ENCODE assay signal across 22 cellular contexts in genomic region chr7:17660116-17660515, GRCh38.
DNase-seq lines count a peak whose midpoint lies in the region; TF ChIP-seq lines count a peak whose summit lies in the region.
"Had no signal": no experiment of that assay in that cellular context is flagged by ENCODE, and none has a peak within 500 bp of the region (broad histone marks: within the 10 kb centered on the region; RNA-seq: fewer than 3 reads in every experiment).

No MANE protein-coding gene starts in this region.

- H3K9me3 ChIP-seq in GM23248 (ENCODE audit: low read depth) = no peaks in the 10 kb centered on the region
- H3K9me3 ChIP-seq: right atrium auricular region had no signal

- 35 to 44% methylated on average over 1 of the region's 1 CpG for WGBS in GM23248 (ENCODE audit: low coverage in 1 of 2, low lambda C conversion rate in 2 of 2, missing lambda C conversion rate in 2 of 2), 2 experiments

- no peaks in the 10 kb centered on the region for H3K36me3 ChIP-seq in GM23248 (ENCODE audit: low read depth)
- H3K36me3 ChIP-seq: right atrium auricular region had no signal

- no peaks in the 10 kb centered on the region for H3K9me2 ChIP-seq in GM23248 (ENCODE audit: insufficient read depth)

- no peaks in the 10 kb centered on the region for H3K27me3 ChIP-seq in GM23248 (replicated peaks; ENCODE audit: insufficient read depth)
- H3K27me3 ChIP-seq: right atrium auricular region had no signal

- H3K27ac Mint-ChIP-seq in progenitor cell of endocrine pancreas = no peak overlapping the region
- H3K27ac Mint-ChIP-seq: activated CD4-positive, alpha-beta memory T cell treated with anti-CD3 and anti-CD28 coated beads for 36 hours; activated T-helper 2 cell treated with anti-CD3 and anti-CD28 coated beads, Interferon-gamma antibody, Interleukin-2, Interleukin-4, amounts not matched to agents 10 μg/mL and 5 μg/mL and 100 μg/mL, durations not matched to agents 14 hours and 24 hours and 36 hours; CD8-positive, alpha-beta T cell; dendritic cell treated with granulocyte-macrophage colony-stimulating factor and Interleukin-4, amounts not matched to agents 40 ng/mL and 50 ng/mL, for 4 days; natural killer cell treated with Interleukin-12 subunit alpha and Interleukin-12 subunit beta and Interleukin-15 and Interleukin-18, amount 100 ng/mL, for 72 hours had no signal

- H3K79me2 ChIP-seq in GM23248 (ENCODE audit: insufficient read depth) = no peaks in the 10 kb centered on the region

- H3K4me3 Mint-ChIP-seq in progenitor cell of endocrine pancreas (ENCODE audit: low read depth) = no peak overlapping the region
- H3K4me3 Mint-ChIP-seq: activated CD4-positive, alpha-beta memory T cell treated with anti-CD3 and anti-CD28 coated beads for 36 hours; CD8-positive, alpha-beta T cell; dendritic cell treated with granulocyte-macrophage colony-stimulating factor and Interleukin-4, amounts not matched to agents 40 ng/mL and 50 ng/mL, for 4 days; natural killer cell treated with Interleukin-12 subunit alpha and Interleukin-12 subunit beta and Interleukin-15 and Interleukin-18, amount 100 ng/mL, for 72 hours had no signal

- no peak for TF ChIP-seq CTCF in fibroblast of pulmonary artery (IDR thresholded peaks at IDR 0.05; ENCODE audit: low read length, missing control alignments)
- no peak for TF ChIP-seq CTCF in progenitor cell of endocrine pancreas (IDR thresholded peaks at IDR 0.05; ENCODE audit: unreplicated experiment)

- in situ Hi-C loops in GM23248 (cut with MboI) = loop anchor here (25.0 kb wide), 1 partner anchor 673 kb away; no protein-coding TSS in a partner anchor

- H3K9ac ChIP-seq in GM23248 = no peak overlapping the region
- H3K9ac ChIP-seq: KMS-11 had no signal

- peaks cover 4% of the 10 kb centered on the region for H3K4me1 Mint-ChIP-seq in progenitor cell of endocrine pancreas (ENCODE audit: low read depth)

- peak overlapping the region; percentile 22; the same call in 1 of the 2 replicates for H3K27ac ChIP-seq in GM23248
- H3K27ac ChIP-seq: KMS-11, right atrium auricular region had no signal

- peak overlapping the region; percentile 19 for H3K4me2 ChIP-seq in GM23248 (ENCODE audit: unreplicated experiment)
- H3K4me2 ChIP-seq: KMS-11 had no signal

- H3K4me3 ChIP-seq in GM23248 (no peak overlapping the region), fibroblast of pulmonary artery (replicated peaks; ENCODE audit: low read depth, low read length) (no peak overlapping the region)
- H3K4me3 ChIP-seq: right atrium auricular region had no signal

- DNase-seq in GM23248 (peak; percentile 89), amniotic stem cell (lab: John Stamatoyannopoulos, UW) (peak; percentile 59), fibroblast of pulmonary artery (ENCODE audit: low read depth) (peak; percentile 74), stromal cell of bone marrow (ENCODE audit: low read depth) (peak; percentile 59), activated gamma-delta T cell (lab: John Stamatoyannopoulos, UW) (no peak), progenitor cell of endocrine pancreas (ENCODE audit: low spot score, unreplicated experiment) (no peak)
- no peak for DNase-seq in activated naive CD4-positive, alpha-beta T cell treated with anti-CD3 and anti-CD28 coated beads, Interleukin-2, amount 50 U/mL, for 16 hours
- DNase-seq: activated CD4-positive, alpha-beta memory T cell treated with anti-CD3 and anti-CD28 coated beads for 36 hours; CD8-positive, alpha-beta T cell; DMS 273 treated with DMSO at 0.1 percent for 48 hours; foreskin melanocyte; GOT3; hypothalamus; NCI-H526 treated with DMSO at 0.1 percent for 48 hours; stimulated activated CD4-positive, alpha-beta T cell treated with anti-CD3 and anti-CD28 coated beads, Interleukin-12 subunit alpha, Interleukin-12 subunit beta, amount 100 ng/mL, for 4 hours; stimulated activated CD4-positive, alpha-beta T cell treated with anti-CD3 and anti-CD28 coated beads, Interleukin-4, amount 100 ng/mL, for 24 hours; stimulated activated naive CD4-positive, alpha-beta T cell had no signal

- no peaks in the 10 kb centered on the region for H3K9me3 Mint-ChIP-seq in progenitor cell of endocrine pancreas (ENCODE audit: low read depth)
- H3K9me3 Mint-ChIP-seq: activated CD4-positive, alpha-beta memory T cell treated with anti-CD3 and anti-CD28 coated beads for 36 hours; activated T-helper 2 cell treated with anti-CD3 and anti-CD28 coated beads, Interferon-gamma antibody, Interleukin-2, Interleukin-4, amounts not matched to agents 10 μg/mL and 5 μg/mL and 100 μg/mL, durations not matched to agents 14 hours and 24 hours and 36 hours; CD8-positive, alpha-beta T cell; dendritic cell treated with granulocyte-macrophage colony-stimulating factor and Interleukin-4, amounts not matched to agents 40 ng/mL and 50 ng/mL, for 4 days; natural killer cell treated with Interleukin-12 subunit alpha and Interleukin-12 subunit beta and Interleukin-15 and Interleukin-18, amount 100 ng/mL, for 72 hours had no signal

- no peaks in the 10 kb centered on the region for H3K27me3 Mint-ChIP-seq in progenitor cell of endocrine pancreas
- H3K27me3 Mint-ChIP-seq: dendritic cell treated with granulocyte-macrophage colony-stimulating factor and Interleukin-4, amounts not matched to agents 40 ng/mL and 50 ng/mL, for 4 days had no signal

- no peaks in the 10 kb centered on the region for H3K36me3 Mint-ChIP-seq in progenitor cell of endocrine pancreas (ENCODE audit: insufficient read depth)
- H3K36me3 Mint-ChIP-seq: activated CD4-positive, alpha-beta memory T cell treated with anti-CD3 and anti-CD28 coated beads for 36 hours; CD8-positive, alpha-beta T cell; natural killer cell treated with Interleukin-12 subunit alpha and Interleukin-12 subunit beta and Interleukin-15 and Interleukin-18, amount 100 ng/mL, for 72 hours had no signal

- peaks cover 39% of the 10 kb centered on the region for H3F3A ChIP-seq in GM23248 (ENCODE audit: insufficient read depth)

- no peaks in the 10 kb centered on the region for H4K20me1 ChIP-seq in GM23248 (ENCODE audit: insufficient read depth)

- H3K4me1 ChIP-seq in GM23248 (ENCODE audit: insufficient read depth) = peaks cover 46% of the 10 kb centered on the region
- H3K4me1 ChIP-seq: right atrium auricular region had no signal

- H2AFZ ChIP-seq in GM23248 = no peak overlapping the region

Comparison
In these comparisons a context has a peak if more than half of its experiments do, and no peak if none do; other contexts are left out.
1. DNase-seq: peak in GM23248 (single experiment), amniotic stem cell (single experiment), fibroblast of pulmonary artery (single experiment) and stromal cell of bone marrow (single experiment); none in activated gamma-delta T cell (single experiment), progenitor cell of endocrine pancreas (single experiment) and activated naive CD4-positive, alpha-beta T cell treated with anti-CD3 and anti-CD28 coated beads, Interleukin-2, amount 50 U/mL, for 16 hours (single experiment).